In genomic region chr5:154583545-154584168, GRCh38 we compare ENCODE assay signal across 25 cellular contexts.
DNase-seq lines count a peak whose midpoint lies in the region; ATAC-seq, FAIRE-seq and TF ChIP-seq lines count a peak whose summit lies in the region.
"Had no signal": no experiment of that assay in that cellular context is flagged by ENCODE, and none has a peak within 500 bp of the region (broad histone marks: within the 10 kb centered on the region; RNA-seq: fewer than 3 reads in every experiment).

No MANE protein-coding gene starts in this region.

- in situ Hi-C loops in HepG2 (cut with HindIII; ENCODE audit: extremely low pct_ligation_motif_present, low pct_unique_long_range_greater_than_20kb), result no loop called here

- TF ChIP-seq POLR2A in HepG2 (IDR thresholded peaks at IDR 0.05; ENCODE audit: insufficient read depth in 1 of 2, low read depth in 2 of 2, low read length in 2 of 2), result no peak

- no peak overlapping the region for H3K4me2 ChIP-seq in HepG2 (ENCODE audit: low read depth, low read length)

- H3K36me3 ChIP-seq in A673 (ENCODE audit: insufficient read depth, low read length, poor library complexity, severe bottlenecking) (no peaks in the 10 kb centered on the region), SJSA1 (no peaks in the 10 kb centered on the region), HepG2 (replicated peaks in 1 of 2; ENCODE audit: control insufficient read depth in 1 of 2, insufficient read depth in 2 of 2, low read length in 2 of 2) (no peaks in the 10 kb centered on the region)

- no peak overlapping the region for H3K27ac ChIP-seq in A673 (ENCODE audit: low read depth, low read length, poor library complexity, severe bottlenecking)
- no peak overlapping the region for H3K27ac ChIP-seq in SJSA1
- H3K27ac ChIP-seq in HepG2 (ENCODE audit: extremely low read length, insufficient read depth, low read length), result no peak overlapping the region

- BruUV-seq in A673 (replicated peaks; lab: Mats Ljungman, UMichigan) (no TSS peak), HepG2 (replicated peaks; lab: Mats Ljungman, UMichigan) (no TSS peak)

- TF ChIP-seq RAD21 in HepG2 (CRISPR knock-in tag; IDR thresholded peaks at IDR 0.05), result no peak

- POLR2A ChIA-PET in A673 (lab: Charles Lee; ENCODE audit: low non-redundant PET), result no interaction called here
- POLR2A ChIA-PET in HepG2 (lab: Yijun Ruan, JAX), result no interaction called here

- no peaks in the 10 kb centered on the region for H3K9me3 ChIP-seq in A673 (ENCODE audit: low read depth, low read length, poor library complexity, severe bottlenecking)
- H3K9me3 ChIP-seq in SJSA1 (replicated peaks), result peaks cover 4% of the 10 kb centered on the region; the same call in 1 of the 2 replicates
- H3K9me3 ChIP-seq in HepG2 (ENCODE audit: low read length), result no peaks in the 10 kb centered on the region
- H3K9me3 ChIP-seq: mucosa of descending colon had no signal

- H4K20me1 ChIP-seq in HepG2 (ENCODE audit: insufficient read depth, low read length), result no peaks in the 10 kb centered on the region

- no peak overlapping the region for H2AFZ ChIP-seq in HepG2 (ENCODE audit: low read length)

- H3K9ac ChIP-seq in HepG2 (ENCODE audit: insufficient read depth, low read depth, low read length), result no peak overlapping the region

- 0% methylated on average over 8 of the region's 12 CpGs for WGBS in HepG2 (ENCODE audit: low lambda C conversion rate)

- intact Hi-C loops in A673 (cut with micrococcal nuclease; ENCODE audit: unreplicated experiment) (no loop called here), HepG2 (cut with micrococcal nuclease; ENCODE audit: unreplicated experiment) (no loop called here)

- no peaks in the 10 kb centered on the region for H3K79me2 ChIP-seq in HepG2 (ENCODE audit: insufficient read depth, low read length)

- H3K4me1 ChIP-seq in A673 (ENCODE audit: insufficient read depth, low read length, poor library complexity, severe bottlenecking) (no peaks in the 10 kb centered on the region), SJSA1 (replicated peaks) (peaks cover 36% of the 10 kb centered on the region), HepG2 (ENCODE audit: insufficient read depth, low read length) (peaks cover 16% of the 10 kb centered on the region)

- TF ChIP-seq CTCF in A673 (conservative IDR thresholded peaks at IDR 0.05; ENCODE audit: low read depth, low read length) (no peak), HepG2 (CRISPR knock-in tag; IDR thresholded peaks at IDR 0.05) (no peak), D721Med (IDR thresholded peaks at IDR 0.05; ENCODE audit: insufficient read depth, missing control alignments) (no peak)

- peak; percentile 22 for DNase-seq in A673 (ENCODE audit: low spot score)
- DNase-seq in HTR-8/SVneo (ENCODE audit: insufficient read length, low spot score), result peak; percentile 55
- peak; percentile 37 to 68 for DNase-seq in SJSA1 (ENCODE audit: low read depth in 1 of 2, low spot score in 2 of 2)
- DNase-seq in HepG2 (ENCODE audit: low spot score), result no peak
- DNase-seq in D721Med (ENCODE audit: insufficient read length, low spot score), result no peak
- no peak for DNase-seq in NCI-H2227 treated with DMSO at 0.1 percent for 48 hours (lab: John Stamatoyannopoulos, UW)
- no peak for DNase-seq in NCI-H2107 treated with DMSO at 0.1 percent for 48 hours (lab: John Stamatoyannopoulos, UW; ENCODE audit: unreplicated experiment)
- DNase-seq: activated CD8-positive, alpha-beta T cell treated with anti-CD3 and anti-CD28 coated beads for 36 hours; activated naive CD4-positive, alpha-beta T cell treated with anti-CD3 and anti-CD28 coated beads for 36 hours; activated T-cell treated with anti-CD3 and anti-CD28 coated beads, Interleukin-2, amount 50 U/mL, for 4 hours; CD4-positive, alpha-beta memory T cell; DND-41; effector memory CD8-positive, alpha-beta T cell; glutamatergic neuron; Kasumi-1; mucosa of descending colon; NCI-H1436 treated with DMSO at 0.1 percent for 48 hours; RPMI8226; small intestine; stimulated activated CD4-positive, alpha-beta T cell treated with anti-CD3 and anti-CD28 coated beads, Interleukin-4, amount 100 ng/mL, for 24 hours; substantia nigra; T-helper 1 cell had no signal

- H3K4me3 ChIP-seq in A673 (ENCODE audit: low read depth, low read length, poor library complexity, severe bottlenecking) (no peak overlapping the region), SJSA1 (no peak overlapping the region), HepG2 (replicated peaks in 1 of 3; ENCODE audit: insufficient read depth in 1 of 3, low read depth in 2 of 3, low read length in 3 of 3) (no peak overlapping the region)
- H3K4me3 ChIP-seq: mucosa of descending colon had no signal

- CTCF ChIA-PET in A673 (lab: Charles Lee), result no interaction called here
- CTCF ChIA-PET in HepG2 (lab: Yijun Ruan, JAX; ENCODE audit: low intra/inter-chr PET ratio, low total read pairs), result no interaction called here

- H3K27me3 ChIP-seq in A673 (replicated peaks; ENCODE audit: insufficient read depth, low read depth, low read length, poor library complexity) (no peaks in the 10 kb centered on the region), SJSA1 (replicated peaks) (no peaks in the 10 kb centered on the region), HepG2 (ENCODE audit: control insufficient read depth in 1 of 2, insufficient read depth in 2 of 2, low read length in 2 of 2) (peaks cover 3 to 21% of the 10 kb centered on the region in 2 experiments; a peak in 3 of 5 replicates)

- peak; percentile 64 for ATAC-seq in HepG2
- ATAC-seq in HG02870 (IDR thresholded peaks at IDR 0.05; ENCODE audit: unreplicated experiment), result no peak
- ATAC-seq: activated CD8-positive, alpha-beta T cell treated with anti-CD3 and anti-CD28 coated beads for 36 hours; activated T-cell treated with anti-CD3 and anti-CD28 coated beads, Interleukin-2, amount 50 U/mL, for 4 hours; effector memory CD8-positive, alpha-beta T cell; left lobe of liver; mucosa of descending colon had no signal

- FAIRE-seq in HTR-8/SVneo (lab: Jason Lieb, UNC) (peak; percentile 46), HepG2 (lab: Jason Lieb, UNC) (no peak), D721Med (lab: Jason Lieb, UNC) (no peak)
- FAIRE-seq: astrocyte, small intestine had no signal

- TF ChIP-seq EP300 in HepG2 (IDR thresholded peaks at IDR 0.05; ENCODE audit: low read depth in 2 of 2, low read length in 2 of 2), result no peak
- no peak for TF ChIP-seq EP300 in HepG2 (CRISPR knock-in tag; IDR thresholded peaks at IDR 0.05; ENCODE audit: borderline replicate concordance)

TF ChIP-seq in HepG2, 621 proteins besides CTCF, POLR2A, EP300 and RAD21:
- peak; percentile 71 for TF ChIP-seq FOSL2 (CRISPR knock-in tag; IDR thresholded peaks at IDR 0.05)
- TF ChIP-seq ZNF292 (CRISPR knock-in tag; IDR thresholded peaks at IDR 0.05; ENCODE audit: borderline replicate concordance, low read depth), result no peak

Comparison
In these comparisons a context has a peak if more than half of its experiments do, and no peak if none do; other contexts are left out.
1. DNase-seq: peak in A673 (single experiment), HTR-8/SVneo (single experiment) and SJSA1 (2 of 2); none in HepG2 (single experiment), D721Med (single experiment), NCI-H2227 treated with DMSO at 0.1 percent for 48 hours (single experiment) and NCI-H2107 treated with DMSO at 0.1 percent for 48 hours (single experiment).